In genomic region chr1:220690140-220691038, GRCh38 we compare ENCODE assay signal across 8 cellular contexts. TPM values are rescaled to one million over a fixed set of nuclear protein-coding genes. Genes with fewer than 3 reads are reported as not detected.
A peak's percentile ranks its signal among the peaks of the same experiment; 100 is the strongest.
DNase-seq lines count a peak whose midpoint lies in the region; ATAC-seq and TF ChIP-seq lines count a peak whose summit lies in the region.

TSS of gene C1orf115 (plus strand) at chr1:220690363. CDS start at chr1:220690403, 40 bp downstream.

- H3K36me3 ChIP-seq in lower lobe of right lung: no peaks in the 10 kb centered on the region

- peaks cover 7% of the 10 kb centered on the region for H3K4me1 ChIP-seq in lower lobe of right lung

- H3K9me3 ChIP-seq in lower lobe of right lung: no peaks in the 10 kb centered on the region

- H3K27ac ChIP-seq in 22Rv1: no peak within 1 kb of the TSS
- H3K27ac ChIP-seq in lower lobe of right lung: peak within 1 kb of the TSS; percentile 79

- intact Hi-C loops in lower lobe of right lung (cut with DNase I): no loop called here

- peak; percentile 83 for ATAC-seq in GM18520 (IDR thresholded peaks at IDR 0.05; ENCODE audit: unreplicated experiment)
- peak; percentile 91 for ATAC-seq in HG03039 (IDR thresholded peaks at IDR 0.05; ENCODE audit: unreplicated experiment)
- ATAC-seq in lower lobe of right lung: peak; percentile 99

- DNase-seq in NCI-H2171 treated with DMSO at 0.1 percent for 48 hours (lab: John Stamatoyannopoulos, UW) (peak; percentile 72), dermis blood vessel endothelial cell (peak; percentile 88), lower lobe of right lung (peak; percentile 83)
- DNase-seq in activated CD4-positive, alpha-beta T cell treated with anti-CD3 and anti-CD28 coated beads, Interleukin-2, amount 50 U/mL, for 1 hour: peak; percentile 71
- peak; percentile 8 to 74 (median 48) for DNase-seq in stimulated activated CD4-positive, alpha-beta T cell treated with anti-CD3 and anti-CD28 coated beads, TNF-alpha, amount 100 ng/mL, for 1 hour (ENCODE audit: low read depth in 3 of 3, low spot score in 1 of 3)

- H3K27me3 ChIP-seq in lower lobe of right lung (ENCODE audit: low read depth): no peaks in the 10 kb centered on the region

- H3K4me3 ChIP-seq in lower lobe of right lung: peak within 1 kb of the TSS; percentile 84

- TF ChIP-seq CTCF in 22Rv1 (IDR thresholded peaks at IDR 0.05) (peak; percentile 100), lower lobe of right lung (IDR thresholded peaks at IDR 0.05) (peak; percentile 98)

RNA-seq across cellular contexts. Expression of gene C1orf115, which starts in this region (rescaled TPM):
- 124 and 125 TPM in 2 replicates for total RNA-seq in dermis blood vessel endothelial cell
- total RNA-seq in lower lobe of right lung: 26.3 TPM
